ENCODE assay signal across 26 cellular contexts in genomic region chr1:217535601-217536377, GRCh38.
DNase-seq lines count a peak whose midpoint lies in the region; ATAC-seq and TF ChIP-seq lines count a peak whose summit lies in the region.
"Had no signal": no experiment of that assay in that cellular context is flagged by ENCODE, and none has a peak within 500 bp of the region (broad histone marks: within the 10 kb centered on the region; RNA-seq: fewer than 3 reads in every experiment).

No MANE protein-coding gene starts in this region.

- H3K4me1 ChIP-seq in RWPE2 (ENCODE audit: insufficient read depth, poor library complexity, severe bottlenecking) (no peaks in the 10 kb centered on the region), mesenchymal stem cell (ENCODE audit: control insufficient read depth, insufficient read depth, low read depth, low read length) (no peaks in the 10 kb centered on the region)
- H3K4me1 ChIP-seq: ascending aorta; BLaER1 treated with 17β-estradiol and CSF1 and Interleukin-3, amounts not matched to agents 10 nM and 100 nM; left lung; upper lobe of left lung had no signal

- ATAC-seq in RWPE2 (ENCODE audit: low read depth): peak; percentile 33; the same call in 1 of the 3 replicates
- ATAC-seq: activated CD4-positive, alpha-beta T cell treated with anti-CD3 and anti-CD28 coated beads for 36 hours; GM12878; sciatic nerve; stimulated activated effector memory CD8-positive, alpha-beta T cell treated with anti-CD3 and anti-CD28 coated beads, Interleukin-12 subunit alpha, Interleukin-12 subunit beta, amount 100 ng/mL, for 72 hours had no signal

- H3K27me3 ChIP-seq in RWPE2 (ENCODE audit: insufficient read depth, poor library complexity, severe bottlenecking) (no peaks in the 10 kb centered on the region), mesenchymal stem cell (ENCODE audit: control insufficient read depth in 1 of 2, insufficient read depth in 1 of 2, low read length in 2 of 2) (no peaks in the 10 kb centered on the region)
- H3K27me3 ChIP-seq: ascending aorta; BLaER1 treated with 17β-estradiol and CSF1 and Interleukin-3, amounts not matched to agents 10 nM and 100 nM; left lung; MG63; upper lobe of left lung had no signal

- H4K8ac ChIP-seq in mesenchymal stem cell (ENCODE audit: low read length): no peak overlapping the region

- no peaks in the 10 kb centered on the region for H3K9me3 ChIP-seq in RWPE2 (ENCODE audit: severe bottlenecking)
- H3K9me3 ChIP-seq in mesenchymal stem cell (ENCODE audit: control insufficient read depth, low read length): no peaks in the 10 kb centered on the region
- H3K9me3 ChIP-seq: ascending aorta; BLaER1 treated with 17β-estradiol and CSF1 and Interleukin-3, amounts not matched to agents 10 nM and 100 nM; Caco-2; left lung; MG63; upper lobe of left lung had no signal

- no peak overlapping the region for H3K18ac ChIP-seq in mesenchymal stem cell (ENCODE audit: low read depth in 1 of 2, low read length in 2 of 2)

- no peak overlapping the region for H4K91ac ChIP-seq in mesenchymal stem cell (ENCODE audit: low read length)

- H3K14ac ChIP-seq in mesenchymal stem cell (ENCODE audit: low read length in 2 of 2): no peak overlapping the region

- H3K79me1 ChIP-seq in mesenchymal stem cell (replicated peaks; ENCODE audit: low read length, poor library complexity, severe bottlenecking): peaks cover 2% of the 10 kb centered on the region

- no peak overlapping the region for H3K4me2 ChIP-seq in mesenchymal stem cell (ENCODE audit: low read length, poor library complexity, severe bottlenecking)
- H3K4me2 ChIP-seq: BLaER1 treated with 17β-estradiol and CSF1 and Interleukin-3, amounts not matched to agents 10 nM and 100 nM had no signal

- no peak overlapping the region for H3K9ac ChIP-seq in mesenchymal stem cell (ENCODE audit: low read length)
- H3K9ac ChIP-seq: BLaER1 treated with 17β-estradiol and CSF1 and Interleukin-3, amounts not matched to agents 10 nM and 100 nM had no signal

- H2AK5ac ChIP-seq in mesenchymal stem cell (ENCODE audit: low read length, severe bottlenecking): no peak overlapping the region

- no peak overlapping the region for H2BK15ac ChIP-seq in mesenchymal stem cell (ENCODE audit: low read depth, poor library complexity, severe bottlenecking)

- H3K4ac ChIP-seq in mesenchymal stem cell (ENCODE audit: low read depth in 1 of 2, low read length in 2 of 2): no peak overlapping the region

- no peaks in the 10 kb centered on the region for H3K36me3 ChIP-seq in RWPE2 (ENCODE audit: low read depth)
- H3K36me3 ChIP-seq in mesenchymal stem cell (ENCODE audit: control insufficient read depth in 1 of 2, insufficient read depth in 2 of 2, low read depth in 1 of 2, low read length in 2 of 2): no peaks in the 10 kb centered on the region
- H3K36me3 ChIP-seq: ascending aorta; BLaER1 treated with 17β-estradiol and CSF1 and Interleukin-3, amounts not matched to agents 10 nM and 100 nM; left lung; MG63; upper lobe of left lung had no signal

- H2BK120ac ChIP-seq in mesenchymal stem cell (ENCODE audit: low read depth, low read length): no peak overlapping the region

- no peak overlapping the region for H2AFZ ChIP-seq in mesenchymal stem cell (ENCODE audit: low read depth, low read length)

- 96% methylated on average over 8 of the region's 9 CpGs for WGBS in mesenchymal stem cell

- DNase-seq in ELR (ENCODE audit: low read depth) (peak; percentile 29), RWPE2 (ENCODE audit: low spot score) (no peak), epithelial cell of proximal tubule (ENCODE audit: low read depth) (peak; percentile 23), mesenchymal stem cell (no peak), HK-2 (ENCODE audit: unreplicated experiment) (no peak), OCI-M2 (lab: John Stamatoyannopoulos, UW; ENCODE audit: unreplicated experiment) (no peak)
- no peak for DNase-seq in activated CD4-positive, CD25-positive, alpha-beta regulatory T cell (lab: John Stamatoyannopoulos, UW)
- DNase-seq: activated CD4-positive, alpha-beta T cell treated with anti-CD3 and anti-CD28 coated beads for 36 hours; activated effector memory CD4-positive, alpha-beta T cell treated with anti-CD3 and anti-CD28 coated beads, Interleukin-2, amount 50 U/mL, for 16 hours; activated naive CD8-positive, alpha-beta T cell treated with anti-CD3 and anti-CD28 coated beads for 36 hours; Caco-2; cerebellar nuclear complex; DMS79; KBM-7; left lung; MG63; NCI-H2081; NCI-H2227 treated with DMSO at 0.1 percent for 48 hours; posterior cingulate gyrus; stimulated activated CD4-positive, alpha-beta T cell treated with anti-CD3 and anti-CD28 coated beads, Interleukin-4, amount 100 ng/mL, for 24 hours had no signal

- TF ChIP-seq CTCF in RWPE2 (IDR thresholded peaks at IDR 0.05; ENCODE audit: poor library complexity, severe bottlenecking): no peak
- no peak for TF ChIP-seq CTCF in epithelial cell of proximal tubule (conservative IDR thresholded peaks at IDR 0.05; ENCODE audit: low read depth, low read length)

- H3K27ac ChIP-seq in RWPE2 (ENCODE audit: poor library complexity, severe bottlenecking) (no peak overlapping the region), mesenchymal stem cell (ENCODE audit: low read length, poor library complexity, severe bottlenecking) (peak overlapping the region; percentile 62)
- H3K27ac ChIP-seq: ascending aorta; BLaER1 treated with 17β-estradiol and CSF1 and Interleukin-3, amounts not matched to agents 10 nM and 100 nM; left lung; upper lobe of left lung had no signal

- H3K4me3 ChIP-seq in RWPE2 (ENCODE audit: severe bottlenecking) (no peak overlapping the region), epithelial cell of proximal tubule (ENCODE audit: low read depth, low read length) (no peak overlapping the region), mesenchymal stem cell (ENCODE audit: insufficient read depth in 1 of 2, low read depth in 1 of 2, low read length in 2 of 2) (no peak overlapping the region)
- H3K4me3 ChIP-seq: ascending aorta; BLaER1 treated with 17β-estradiol and CSF1 and Interleukin-3, amounts not matched to agents 10 nM and 100 nM; GM12878; left lung; MG63; upper lobe of left lung had no signal

- H3K23ac ChIP-seq in mesenchymal stem cell (ENCODE audit: low read length in 2 of 2): no peak overlapping the region

- H2BK12ac ChIP-seq in mesenchymal stem cell (ENCODE audit: low read length in 2 of 2): no peak overlapping the region

- H2BK5ac ChIP-seq in mesenchymal stem cell (ENCODE audit: low read depth, low read length, poor library complexity, severe bottlenecking): no peak overlapping the region

Comparison
In these comparisons a context has a peak if more than half of its experiments do, and no peak if none do; other contexts are left out.
1. DNase-seq: peak in ELR (single experiment) and epithelial cell of proximal tubule (single experiment); none in RWPE2 (single experiment), mesenchymal stem cell (single experiment), HK-2 (single experiment), activated CD4-positive, CD25-positive, alpha-beta regulatory T cell (0 of 4) and OCI-M2 (single experiment).